Comparison of ENCODE assay signal across 21 cellular contexts in genomic region chr1:17113973-17114372, GRCh38. TPM values are rescaled to one million over a fixed set of nuclear protein-coding genes. Genes with fewer than 3 reads are reported as not detected.
DNase-seq lines count a peak whose midpoint lies in the region; ATAC-seq and TF ChIP-seq lines count a peak whose summit lies in the region.
"Had no signal": no experiment of that assay in that cellular context is flagged by ENCODE, and none has a peak within 500 bp of the region (broad histone marks: within the 10 kb centered on the region; RNA-seq: fewer than 3 reads in every experiment).

No MANE protein-coding gene starts in this region.

- H3K27ac ChIP-seq in heart right ventricle = no peak overlapping the region
- no peak overlapping the region for H3K27ac ChIP-seq in right cardiac atrium (ENCODE audit: low read length)
- peak overlapping the region; percentile 55 for H3K27ac ChIP-seq in caudate nucleus (ENCODE audit: low read depth, low read length)
- H3K27ac ChIP-seq in transverse colon = peak overlapping the region in 3 of 4 donors; percentile 78 to 89 (median 84)

- no peak for TF ChIP-seq EP300 in transverse colon (IDR thresholded peaks at IDR 0.05; ENCODE audit: low read depth)

- H3K36me3 ChIP-seq in heart right ventricle (no peaks in the 10 kb centered on the region), transverse colon (no peaks in the 10 kb centered on the region)
- H3K36me3 ChIP-seq: BE2C had no signal

- H3K27me3 ChIP-seq in heart right ventricle = peaks cover 6 to 51% (median 35%) of the 10 kb centered on the region in 7 donors
- no peaks in the 10 kb centered on the region for H3K27me3 ChIP-seq in right cardiac atrium (ENCODE audit: control insufficient read depth, insufficient read depth)
- peaks cover 21% of the 10 kb centered on the region for H3K27me3 ChIP-seq in transverse colon

- ATAC-seq in heart right ventricle (peak in 7 of 8 donors; percentile 39 to 84 (median 65)), right cardiac atrium (no peak)

- in situ Hi-C loops in transverse colon (cut with MboI; ENCODE audit: low pct_ligation_motif_present in 1 of 4, low pct_unique_long_range_greater_than_20kb in 1 of 4, low sequenced_read_pairs in 3 of 4) = no loop called here

- intact Hi-C loops in heart right ventricle (cut with DNase I) = no loop called here
- intact Hi-C loops in right cardiac atrium (cut with DNase I) = no loop called here
- intact Hi-C loops in transverse colon (cut with DNase I; ENCODE audit: low total_unique reads) = no loop called here

- H3K4me3 ChIP-seq in heart right ventricle = no peak overlapping the region
- H3K4me3 ChIP-seq in right cardiac atrium (ENCODE audit: low read length) = no peak overlapping the region
- no peak overlapping the region for H3K4me3 ChIP-seq in transverse colon
- H3K4me3 ChIP-seq: smooth muscle cell had no signal

- no peaks in the 10 kb centered on the region for H3K9me3 Mint-ChIP-seq in nephron progenitor cell
- H3K9me3 Mint-ChIP-seq: activated T-cell treated with anti-CD3 and anti-CD28 coated beads, Interleukin-2, amount 50 U/mL, for 24 hours; memory B cell; T-helper 2 cell treated with Interferon-gamma antibody and Interleukin-4, amounts not matched to agents 5 μg/mL and 100 μg/mL, for 36 hours had no signal

- peaks cover 0 to 19% (median 6%) of the 10 kb centered on the region in 9 donors for H3K4me1 ChIP-seq in heart right ventricle
- H3K4me1 ChIP-seq in right cardiac atrium (ENCODE audit: control insufficient read depth, insufficient read depth, low read length) = no peaks in the 10 kb centered on the region
- peaks cover 17 to 86% (median 46%) of the 10 kb centered on the region in 4 donors for H3K4me1 ChIP-seq in transverse colon
- H3K4me1 ChIP-seq: BE2C had no signal

- no peak overlapping the region for H3K4me3 Mint-ChIP-seq in nephron progenitor cell
- H3K4me3 Mint-ChIP-seq: activated T-cell treated with anti-CD3 and anti-CD28 coated beads, Interleukin-2, amount 50 U/mL, for 24 hours; memory B cell; T-helper 2 cell treated with Interferon-gamma antibody and Interleukin-4, amounts not matched to agents 5 μg/mL and 100 μg/mL, for 36 hours had no signal

- DNase-seq in heart right ventricle (peak; percentile 24 to 38), right cardiac atrium (no peak), caudate nucleus (lab: John Stamatoyannopoulos, UW) (peak in 20 of 61 donors; percentile 7 to 68 (median 38)), nephron progenitor cell (peak; percentile 68), transverse colon (no peak), LoVo (ENCODE audit: low spot score) (no peak), NCI-H345 (lab: John Stamatoyannopoulos, UW) (no peak)
- DNase-seq in stimulated activated CD4-positive, alpha-beta T cell treated with anti-CD3 and anti-CD28 coated beads, Interleukin-12 subunit alpha, Interleukin-12 subunit beta, amount 100 ng/mL, for 4 hours = no peak
- DNase-seq: activated CD4-positive, alpha-beta T cell treated with anti-CD3 and anti-CD28 coated beads for 4 hours; activated gamma-delta T cell treated with Interleukin-2 at 50 U/mL for 16 hours; activated T-cell treated with anti-CD3 and anti-CD28 coated beads, Interleukin-2, amount 50 U/mL, for 24 hours; BE2C; DMS153; glutamatergic neuron; kidney; NCI-H2029; trophoblast cell had no signal

- no peak for TF ChIP-seq CTCF in heart right ventricle (IDR thresholded peaks at IDR 0.05)
- TF ChIP-seq CTCF in nephron progenitor cell (IDR thresholded peaks at IDR 0.05) = no peak
- no peak for TF ChIP-seq CTCF in transverse colon (IDR thresholded peaks at IDR 0.05)

- peaks cover 44% of the 10 kb centered on the region for H3K27me3 Mint-ChIP-seq in nephron progenitor cell (ENCODE audit: low read depth, poor library complexity)

- peaks cover 71% of the 10 kb centered on the region for H3K4me1 Mint-ChIP-seq in nephron progenitor cell

- H3K9me3 ChIP-seq in heart right ventricle (no peaks in the 10 kb centered on the region), right cardiac atrium (ENCODE audit: control insufficient read depth, low read length) (no peaks in the 10 kb centered on the region), transverse colon (no peaks in the 10 kb centered on the region)
- H3K9me3 ChIP-seq: BE2C had no signal

- WGBS in heart right ventricle, 2 donors = 27 to 30% methylated on average over 7 of the region's 7 CpGs
- 40% methylated on average over 7 of the region's 7 CpGs for WGBS in right cardiac atrium
- 47% methylated on average over 7 of the region's 7 CpGs; no CpG with 5 or more reads in 1 of the 2 donors for WGBS in transverse colon (ENCODE audit: low coverage in 1 of 2), 2 donors

- no peak overlapping the region for H3K27ac Mint-ChIP-seq in nephron progenitor cell
- H3K27ac Mint-ChIP-seq: activated T-cell treated with anti-CD3 and anti-CD28 coated beads, Interleukin-2, amount 50 U/mL, for 24 hours; memory B cell; T-helper 2 cell treated with Interferon-gamma antibody and Interleukin-4, amounts not matched to agents 5 μg/mL and 100 μg/mL, for 36 hours had no signal

- H3K36me3 Mint-ChIP-seq in nephron progenitor cell (ENCODE audit: low read depth) = no peaks in the 10 kb centered on the region
- H3K36me3 Mint-ChIP-seq: memory B cell had no signal

- TF ChIP-seq POLR2A in transverse colon (IDR thresholded peaks at IDR 0.05) = no peak

RNA-seq across cellular contexts. Expression of gene PADI2, which starts 5.3 kb away (rescaled TPM):
- total RNA-seq in heart right ventricle (1 to 10 TPM in 1 of 10 donors, under 1 TPM in 9; 0.12 to 1.1 (median 0.58) TPM), right cardiac atrium (under 1 TPM; 0.17 to 0.68 (median 0.31) TPM), transverse colon (100 to 1,000 TPM; 143 to 285 (median 238) TPM)
- polyA plus RNA-seq in heart right ventricle (under 1 TPM; 0.07 TPM), right cardiac atrium (0.07 TPM)
- total RNA-seq: activated CD8-positive, alpha-beta memory T cell treated with anti-CD3 and anti-CD28 coated beads for 36 hours; smooth muscle cell had no signal
- polyA plus RNA-seq: smooth muscle cell had no signal

Comparison
In these comparisons a context has a peak if more than half of its experiments do, and no peak if none do; other contexts are left out.
1. ATAC-seq: peak in heart right ventricle (7 of 8); none in right cardiac atrium (0 of 2).
2. DNase-seq: peak in heart right ventricle (2 of 2) and nephron progenitor cell (single experiment); none in right cardiac atrium (0 of 3), transverse colon (single experiment), stimulated activated CD4-positive, alpha-beta T cell treated with anti-CD3 and anti-CD28 coated beads, Interleukin-12 subunit alpha, Interleukin-12 subunit beta, amount 100 ng/mL, for 4 hours (single experiment), LoVo (single experiment) and NCI-H345 (single experiment).
3. H3K27ac ChIP-seq: peak in caudate nucleus (single experiment) and transverse colon (3 of 4); none in heart right ventricle (0 of 10) and right cardiac atrium (single experiment).
4. RNA of gene PADI2, which starts 5.3 kb away (total RNA-seq): 143 to 285 TPM in transverse colon; 0.12 to 1.1 TPM in heart right ventricle and 0.17 to 0.68 TPM in right cardiac atrium; every median in the first group is over 10 times any median in the second.